Comparison of ENCODE assay signal across 9 cellular contexts in the genomic region with DNA sequence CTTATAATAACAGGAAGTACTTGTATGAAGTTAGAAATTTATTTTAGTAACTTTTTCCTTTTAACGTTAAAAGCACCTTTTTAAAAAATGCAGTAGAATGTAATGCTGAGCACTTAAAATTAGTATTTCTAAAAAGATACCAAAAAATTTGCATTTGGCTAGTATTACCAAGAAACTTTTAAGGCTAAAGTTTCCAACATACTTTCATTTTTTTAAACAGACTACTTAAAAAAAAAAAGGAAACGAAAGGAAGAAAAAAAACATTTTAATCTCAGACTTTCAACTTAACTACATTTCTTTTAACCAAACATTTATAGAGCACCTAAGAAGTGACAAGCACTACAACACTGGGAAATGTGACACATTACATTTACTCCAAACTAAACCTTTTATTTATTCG. TPM values are rescaled to one million over a fixed set of nuclear protein-coding genes. Genes with fewer than 3 reads are reported as not detected.
DNase-seq lines count a peak whose midpoint lies in the region; ATAC-seq and TF ChIP-seq lines count a peak whose summit lies in the region.
"Had no signal": no experiment of that assay in that cellular context is flagged by ENCODE, and none has a peak within 500 bp of the region (broad histone marks: within the 10 kb centered on the region; RNA-seq: fewer than 3 reads in every experiment).

No MANE protein-coding gene starts in this region.

- no peaks in the 10 kb centered on the region for H3K27me3 Mint-ChIP-seq in CD4-positive, CD25-positive, alpha-beta regulatory T cell
- H3K27me3 Mint-ChIP-seq in natural killer cell (ENCODE audit: low read depth in 2 of 2), result no peaks in the 10 kb centered on the region

- H3K4me1 Mint-ChIP-seq in CD4-positive, CD25-positive, alpha-beta regulatory T cell, result peaks cover 15 to 56% (median 43%) of the 10 kb centered on the region in 4 donors
- peaks cover 45% of the 10 kb centered on the region in 2 donors for H3K4me1 Mint-ChIP-seq in natural killer cell

- peak overlapping the region; percentile 97 for H3K4me3 ChIP-seq in CD4-positive, CD25-positive, alpha-beta regulatory T cell (ENCODE audit: low read depth, low read length)
- peak overlapping the region; percentile 93 for H3K4me3 ChIP-seq in coronary artery

- intact Hi-C loops in natural killer cell (cut with micrococcal nuclease), result loop anchor here (5.0 to 10.0 kb wide), 4 partner anchors 92 to 720 kb away; partner anchors contain the start of genes LYST and TOMM20

- no peak for ATAC-seq in CD4-positive, CD25-positive, alpha-beta regulatory T cell (ENCODE audit: low read depth in 2 of 2)
- ATAC-seq in natural killer cell, result no peak
- no peak for ATAC-seq in GM21576 (IDR thresholded peaks at IDR 0.05; ENCODE audit: unreplicated experiment)

- H3K27me3 ChIP-seq in CD4-positive, CD25-positive, alpha-beta regulatory T cell (ENCODE audit: control insufficient read depth, insufficient read depth, low read length), result no peaks in the 10 kb centered on the region
- H3K27me3 ChIP-seq: uterus had no signal

- H3K36me3 Mint-ChIP-seq in CD4-positive, CD25-positive, alpha-beta regulatory T cell, result peaks cover 20% of the 10 kb centered on the region
- H3K36me3 Mint-ChIP-seq in natural killer cell, result no peaks in the 10 kb centered on the region

- H3K4me3 Mint-ChIP-seq in CD4-positive, CD25-positive, alpha-beta regulatory T cell, result peak overlapping the region; percentile 95 to 99 (median 98)
- H3K4me3 Mint-ChIP-seq in natural killer cell, result peak overlapping the region; percentile 99

- H3K36me3 ChIP-seq in CD4-positive, CD25-positive, alpha-beta regulatory T cell (ENCODE audit: control insufficient read depth, insufficient read depth, low read length), result peaks cover 15% of the 10 kb centered on the region
- H3K36me3 ChIP-seq in KOPT-K1 (ENCODE audit: insufficient read depth, low read length), result peaks cover 45% of the 10 kb centered on the region
- H3K36me3 ChIP-seq: uterus had no signal

- H3K9me3 ChIP-seq in CD4-positive, CD25-positive, alpha-beta regulatory T cell (ENCODE audit: control insufficient read depth in 2 of 2, low read length in 2 of 2), result no peaks in the 10 kb centered on the region
- H3K9me3 ChIP-seq in KOPT-K1 (ENCODE audit: insufficient read depth, low read length, poor library complexity, severe bottlenecking), result no peaks in the 10 kb centered on the region
- H3K9me3 ChIP-seq: uterus had no signal

- no peak for TF ChIP-seq CTCF in coronary artery (IDR thresholded peaks at IDR 0.05)
- no peak for TF ChIP-seq CTCF in natural killer cell (IDR thresholded peaks at IDR 0.05)

- H3K4me1 ChIP-seq in CD4-positive, CD25-positive, alpha-beta regulatory T cell (ENCODE audit: control insufficient read depth, insufficient read depth, low read length, poor library complexity, severe bottlenecking), result peaks cover 76% of the 10 kb centered on the region

- DNase-seq in CD4-positive, CD25-positive, alpha-beta regulatory T cell, result peak in 1 of 3 donors; percentile 33
- DNase-seq in coronary artery (ENCODE audit: low spot score), result no peak
- DNase-seq in natural killer cell, result no peak
- no peak for DNase-seq in AG20443 (ENCODE audit: low spot score)
- DNase-seq in cerebellar cortex (ENCODE audit: low spot score), result no peak
- DNase-seq in islet precursor cell, result no peak
- DNase-seq: uterus had no signal

- no peaks in the 10 kb centered on the region for H3K9me3 Mint-ChIP-seq in CD4-positive, CD25-positive, alpha-beta regulatory T cell
- H3K9me3 Mint-ChIP-seq in natural killer cell, result no peaks in the 10 kb centered on the region

- H3K27ac ChIP-seq in CD4-positive, CD25-positive, alpha-beta regulatory T cell (ENCODE audit: insufficient read depth, low read length, poor library complexity, severe bottlenecking), result peak overlapping the region; percentile 97
- H3K27ac ChIP-seq in KOPT-K1 (ENCODE audit: low read depth, low read length, poor library complexity, severe bottlenecking), result peak overlapping the region; percentile 87
- no peak overlapping the region for H3K27ac ChIP-seq in coronary artery

- peak overlapping the region in 2 of 3 donors; percentile 43 to 68 for H3K27ac Mint-ChIP-seq in CD4-positive, CD25-positive, alpha-beta regulatory T cell
- H3K27ac Mint-ChIP-seq in natural killer cell, result no peak overlapping the region

RNA-seq across cellular contexts. Expression of gene ARID4B, which starts 2.8 kb away (rescaled TPM):
- 192 TPM for total RNA-seq in CD4-positive, CD25-positive, alpha-beta regulatory T cell
- polyA plus RNA-seq in CD4-positive, CD25-positive, alpha-beta regulatory T cell, result 10 to 100 TPM; 52.6 to 63.4 (median 56.1) TPM
- total RNA-seq in natural killer cell, result 100 to 1,000 TPM; 161 to 189 (median 178) TPM

RNA-seq across cellular contexts. Expression of gene GGPS1, which starts 3.2 kb away (rescaled TPM):
- total RNA-seq in CD4-positive, CD25-positive, alpha-beta regulatory T cell, result 30.8 TPM
- 10 to 100 TPM; 60.2 to 82.0 (median 78.4) TPM for polyA plus RNA-seq in CD4-positive, CD25-positive, alpha-beta regulatory T cell
- total RNA-seq in natural killer cell, result 10 to 100 TPM; 18.7 to 26.0 (median 23.9) TPM

RNA-seq across cellular contexts. Expression of gene TBCE, which starts 42.1 kb away (rescaled TPM):
- total RNA-seq in CD4-positive, CD25-positive, alpha-beta regulatory T cell, result 19.7 TPM
- 10 to 100 TPM; 13.9 to 21.4 (median 19.1) TPM for polyA plus RNA-seq in CD4-positive, CD25-positive, alpha-beta regulatory T cell
- total RNA-seq in natural killer cell, result 10 to 100 TPM; 24.1 to 25.2 (median 25.0) TPM

Comparison
In these comparisons a context has a peak if more than half of its experiments do, and no peak if none do; other contexts are left out.
1. H3K27ac ChIP-seq: peak in CD4-positive, CD25-positive, alpha-beta regulatory T cell (single experiment) and KOPT-K1 (single experiment); none in coronary artery (0 of 2).
2. H3K27ac Mint-ChIP-seq: peak in CD4-positive, CD25-positive, alpha-beta regulatory T cell (2 of 3); none in natural killer cell (0 of 2).